Comparison of ENCODE assay signal across 8 cellular contexts in the genomic region with DNA sequence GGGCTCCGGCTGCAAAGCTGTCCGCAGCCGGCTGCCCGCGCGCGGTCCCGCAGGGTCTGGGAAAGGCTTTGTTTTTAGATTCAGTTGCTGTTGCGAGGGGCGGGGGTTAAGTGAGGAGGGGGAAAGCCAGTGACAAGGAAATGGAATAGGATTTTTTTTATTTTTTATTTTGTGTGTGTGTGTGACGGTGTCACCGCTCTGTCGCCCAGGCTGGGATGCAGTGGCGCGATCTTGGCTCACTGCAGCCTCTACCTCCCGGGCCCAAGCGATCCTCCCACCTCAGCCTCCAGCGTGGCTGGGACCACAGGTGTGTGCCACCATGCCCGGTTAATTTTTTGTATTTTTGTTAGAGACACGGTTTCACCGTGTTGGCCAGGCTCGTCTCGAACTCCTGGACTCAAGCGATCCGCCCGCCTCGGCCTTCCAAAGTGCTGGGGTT. TPM values are rescaled to one million over a fixed set of nuclear protein-coding genes. Genes with fewer than 3 reads are reported as not detected.
A peak's percentile ranks its signal among the peaks of the same experiment; 100 is the strongest.
DNase-seq lines count a peak whose midpoint lies in the region; ATAC-seq and TF ChIP-seq lines count a peak whose summit lies in the region.

No MANE protein-coding gene starts in this region.

- H2BK12ac ChIP-seq in mesenchymal stem cell (ENCODE audit: low read length in 2 of 2), result peak overlapping the region in 1 of 2 experiments; percentile 84

- peak overlapping the region; percentile 35 to 98 for H3K4ac ChIP-seq in mesenchymal stem cell (ENCODE audit: low read depth in 1 of 2, low read length in 2 of 2)

- peak overlapping the region; percentile 94 for H2BK15ac ChIP-seq in mesenchymal stem cell (ENCODE audit: low read depth, poor library complexity, severe bottlenecking)

- 51% methylated on average over 27 of the region's 27 CpGs for WGBS in mesenchymal stem cell

- H2BK5ac ChIP-seq in mesenchymal stem cell (ENCODE audit: low read depth, low read length, poor library complexity, severe bottlenecking), result peak overlapping the region; percentile 70

- peak overlapping the region; percentile 97 for H2BK120ac ChIP-seq in mesenchymal stem cell (ENCODE audit: low read depth, low read length)

- no peak overlapping the region for H3K14ac ChIP-seq in mesenchymal stem cell (ENCODE audit: low read length in 2 of 2)

- H3K27ac ChIP-seq in mesenchymal stem cell (ENCODE audit: low read length, poor library complexity, severe bottlenecking), result no peak overlapping the region

- H3K9ac ChIP-seq in mesenchymal stem cell (ENCODE audit: low read length), result peak overlapping the region; percentile 96

- peak overlapping the region; percentile 63 for H2AFZ ChIP-seq in mesenchymal stem cell (ENCODE audit: low read depth, low read length)

- peak overlapping the region; percentile 89 for H4K91ac ChIP-seq in mesenchymal stem cell (ENCODE audit: low read length)

- H3K4me3 ChIP-seq in cardiac fibroblast (replicated peaks in 1 of 2; ENCODE audit: low read depth in 2 of 2, low read length in 2 of 2) (peak overlapping the region; percentile 46 to 82), mesenchymal stem cell (ENCODE audit: insufficient read depth in 1 of 2, low read depth in 1 of 2, low read length in 2 of 2) (peak overlapping the region; percentile 85 to 94)

- no peak for TF ChIP-seq CTCF in cardiac fibroblast (IDR thresholded peaks at IDR 0.05; ENCODE audit: low read depth, low read length)

- peaks cover 2% of the 10 kb centered on the region for H3K79me1 ChIP-seq in mesenchymal stem cell (replicated peaks; ENCODE audit: low read length, poor library complexity, severe bottlenecking)

- H3K27me3 ChIP-seq in mesenchymal stem cell (ENCODE audit: control insufficient read depth in 1 of 2, insufficient read depth in 1 of 2, low read length in 2 of 2), result no peaks in the 10 kb centered on the region

- peaks cover 14% of the 10 kb centered on the region for H3K36me3 Mint-ChIP-seq in stimulated activated naive CD8-positive, alpha-beta T cell treated with anti-CD3 and anti-CD28 coated beads, Interleukin-15, Interleukin-2, amounts not matched to agents 100 ng/mL and 50 ng/mL, for 24 hours (ENCODE audit: low read depth)

- no peaks in the 10 kb centered on the region for H3K9me3 Mint-ChIP-seq in stimulated activated naive CD8-positive, alpha-beta T cell treated with anti-CD3 and anti-CD28 coated beads, Interleukin-15, Interleukin-2, amounts not matched to agents 100 ng/mL and 50 ng/mL, for 24 hours

- H2AK5ac ChIP-seq in mesenchymal stem cell (ENCODE audit: low read length, severe bottlenecking), result no peak overlapping the region

- H3K18ac ChIP-seq in mesenchymal stem cell (ENCODE audit: low read depth in 1 of 2, low read length in 2 of 2), result peak overlapping the region; percentile 58 to 87

- no peak for DNase-seq in stimulated activated naive CD8-positive, alpha-beta T cell treated with anti-CD3 and anti-CD28 coated beads, Interleukin-15, Interleukin-2, amounts not matched to agents 100 U/mL and 50 U/mL, for 24 hours
- DNase-seq in cardiac fibroblast (ENCODE audit: low read depth in 2 of 2), result no peak
- DNase-seq in mesenchymal stem cell, result no peak
- DNase-seq in KG1 (lab: John Stamatoyannopoulos, UW), result no peak
- no peak for DNase-seq in AG20443 (ENCODE audit: low spot score)
- DNase-seq in SKM-1 treated with dmso at 0.1 percent for 144 hours (lab: John Stamatoyannopoulos, UW; ENCODE audit: unreplicated experiment), result no peak

- peaks cover 10% of the 10 kb centered on the region for H3K4me1 ChIP-seq in mesenchymal stem cell (ENCODE audit: control insufficient read depth, insufficient read depth, low read depth, low read length)

- peak overlapping the region in 1 of 2 experiments; percentile 35 for H3K23ac ChIP-seq in mesenchymal stem cell (ENCODE audit: low read length in 2 of 2)

- H3K9me3 ChIP-seq in mesenchymal stem cell (ENCODE audit: control insufficient read depth, low read length), result no peaks in the 10 kb centered on the region

- H3K27ac Mint-ChIP-seq in stimulated activated naive CD8-positive, alpha-beta T cell treated with anti-CD3 and anti-CD28 coated beads, Interleukin-15, Interleukin-2, amounts not matched to agents 100 ng/mL and 50 ng/mL, for 24 hours, result peak overlapping the region; percentile 92

- H3K4me3 Mint-ChIP-seq in stimulated activated naive CD8-positive, alpha-beta T cell treated with anti-CD3 and anti-CD28 coated beads, Interleukin-15, Interleukin-2, amounts not matched to agents 100 ng/mL and 50 ng/mL, for 24 hours, result peak overlapping the region; percentile 97

- ATAC-seq in stimulated activated naive CD8-positive, alpha-beta T cell treated with anti-CD3 and anti-CD28 coated beads, Interleukin-15, Interleukin-2, amounts not matched to agents 100 U/mL and 50 U/mL, for 24 hours, result no peak
- no peak for ATAC-seq in GM21526 (IDR thresholded peaks at IDR 0.05; ENCODE audit: low FRiP score, unreplicated experiment)

- peak overlapping the region; percentile 95 for H4K8ac ChIP-seq in mesenchymal stem cell (ENCODE audit: low read length)

- no peaks in the 10 kb centered on the region for H3K27me3 Mint-ChIP-seq in stimulated activated naive CD8-positive, alpha-beta T cell treated with anti-CD3 and anti-CD28 coated beads, Interleukin-15, Interleukin-2, amounts not matched to agents 100 ng/mL and 50 ng/mL, for 24 hours

- peaks cover 87% of the 10 kb centered on the region for H3K4me1 Mint-ChIP-seq in stimulated activated naive CD8-positive, alpha-beta T cell treated with anti-CD3 and anti-CD28 coated beads, Interleukin-15, Interleukin-2, amounts not matched to agents 100 ng/mL and 50 ng/mL, for 24 hours (ENCODE audit: low read depth)

- H3K36me3 ChIP-seq in mesenchymal stem cell (ENCODE audit: control insufficient read depth in 1 of 2, insufficient read depth in 2 of 2, low read depth in 1 of 2, low read length in 2 of 2), result peaks cover 0 to 2% of the 10 kb centered on the region in 2 experiments

- H3K4me2 ChIP-seq in mesenchymal stem cell (ENCODE audit: low read length, poor library complexity, severe bottlenecking), result peak overlapping the region; percentile 82

RNA-seq across cellular contexts. Expression of gene UBE2J1, which starts 0.6 kb away (rescaled TPM):
- polyA plus RNA-seq in mesenchymal stem cell (2013, experiment 1 of 2), result 57.8 TPM
- 59.2 TPM for polyA plus RNA-seq in mesenchymal stem cell (2013, experiment 2 of 2)

RNA-seq across cellular contexts. Expression of gene GABRR2, which starts 38.0 kb away (rescaled TPM):
- 0.14 TPM for polyA plus RNA-seq in mesenchymal stem cell (2013, experiment 1 of 2)
- polyA plus RNA-seq in mesenchymal stem cell (2013, experiment 2 of 2), result 0.11 TPM

RNA-seq across cellular contexts. Expression of gene RRAGD, which starts 58.9 kb away (rescaled TPM):
- polyA plus RNA-seq in mesenchymal stem cell (2013, experiment 1 of 2), result 2.8 TPM
- polyA plus RNA-seq in mesenchymal stem cell (2013, experiment 2 of 2), result 3.2 TPM
